In genomic region chr2:119266091-119266589, GRCh38 we compare ENCODE assay signal across 25 cellular contexts.
"Had no signal": no experiment of that assay in that cellular context is flagged by ENCODE, and none has a peak within 500 bp of the region (broad histone marks: within the 10 kb centered on the region; RNA-seq: fewer than 3 reads in every experiment).

No MANE protein-coding gene starts in this region.

- DNase-seq: activated CD4-positive, alpha-beta memory T cell treated with anti-CD3 and anti-CD28 coated beads for 36 hours; activated CD4-positive, alpha-beta T cell treated with anti-CD3 and anti-CD28 coated beads for 36 hours; activated CD4-positive, alpha-beta T cell treated with anti-CD3 and anti-CD28 coated beads, Interleukin-2, amount 10 ng/mL, durations not matched to agents 24 days and 14 days; activated CD4-positive, CD25-positive, alpha-beta regulatory T cell; activated CD4-positive, CD25-positive, alpha-beta regulatory T cell treated with anti-CD3 and anti-CD28 coated beads, Interleukin-2, amount 50 U/mL, for 72 hours; activated CD8-positive, alpha-beta T cell treated with anti-CD3 and anti-CD28 coated beads, Interleukin-2, amount 10 ng/mL, durations not matched to agents 7 days and 5 days; activated gamma-delta T cell; activated naive CD4-positive, alpha-beta T cell; activated naive CD4-positive, alpha-beta T cell treated with anti-CD3 and anti-CD28 coated beads, Interleukin-2, amount 10 ng/mL, durations not matched to agents 7 days and 5 days; activated naive CD8-positive, alpha-beta T cell treated with anti-CD3 and anti-CD28 coated beads, Interleukin-2, amount 10 ng/mL, durations not matched to agents 7 days and 5 days; activated T-cell treated with anti-CD3 and anti-CD28 coated beads for 4 hours; activated T-cell treated with anti-CD3 and anti-CD28 coated beads, Interleukin-2, amount 50 U/mL, for 24 hours; activated T-cell treated with anti-CD3 and anti-CD28 coated beads, Interleukin-2, amount 50 U/mL, for 72 hours; central memory CD4-positive, alpha-beta T cell; cerebellar nuclear complex; colonic mucosa; effector CD8-positive, alpha-beta T cell; foreskin fibroblast; T-helper 2 cell had no signal

- H3K36me3 Mint-ChIP-seq: activated CD4-positive, alpha-beta memory T cell treated with anti-CD3 and anti-CD28 coated beads for 36 hours; activated naive CD4-positive, alpha-beta T cell treated with anti-CD3 and anti-CD28 coated beads, Interleukin-2, amount 10 ng/mL, durations not matched to agents 7 days and 5 days; activated naive CD4-positive, alpha-beta T cell treated with anti-CD3 and anti-CD28 coated beads, Interleukin-2, amount 50 U/mL, for 72 hours; activated naive CD8-positive, alpha-beta T cell treated with anti-CD3 and anti-CD28 coated beads, Interleukin-2, amount 10 ng/mL, durations not matched to agents 7 days and 5 days; brain had no signal

- H3K4me3 ChIP-seq: ascending aorta, breast epithelium, cardiac muscle cell, colonic mucosa had no signal

- ATAC-seq: activated CD4-positive, alpha-beta T cell treated with anti-CD3 and anti-CD28 coated beads for 36 hours; activated CD8-positive, alpha-beta T cell treated with anti-CD3 and anti-CD28 coated beads, Interleukin-2, amount 10 ng/mL, durations not matched to agents 7 days and 5 days; activated naive CD4-positive, alpha-beta T cell treated with anti-CD3 and anti-CD28 coated beads, Interleukin-2, amount 50 U/mL, for 72 hours; activated T-cell treated with anti-CD3 and anti-CD28 coated beads, Interleukin-2, amount 50 U/mL, for 72 hours; esophagus mucosa had no signal

- H3K4me1 Mint-ChIP-seq: activated CD4-positive, alpha-beta T cell treated with anti-CD3 and anti-CD28 coated beads for 36 hours; activated CD4-positive, alpha-beta T cell treated with anti-CD3 and anti-CD28 coated beads, Interleukin-2, amount 10 ng/mL, durations not matched to agents 24 days and 14 days; activated naive CD4-positive, alpha-beta T cell treated with anti-CD3 and anti-CD28 coated beads, Interleukin-2, amount 10 ng/mL, durations not matched to agents 7 days and 5 days; activated naive CD8-positive, alpha-beta T cell treated with anti-CD3 and anti-CD28 coated beads, Interleukin-2, amount 10 ng/mL, durations not matched to agents 7 days and 5 days had no signal

- H3K4me1 ChIP-seq: ascending aorta, breast epithelium, colonic mucosa had no signal

- H3K4me3 Mint-ChIP-seq: activated CD4-positive, alpha-beta memory T cell treated with anti-CD3 and anti-CD28 coated beads for 36 hours; activated CD4-positive, alpha-beta T cell treated with anti-CD3 and anti-CD28 coated beads for 36 hours; activated CD4-positive, alpha-beta T cell treated with anti-CD3 and anti-CD28 coated beads, Interleukin-2, amount 10 ng/mL, durations not matched to agents 24 days and 14 days; activated CD8-positive, alpha-beta T cell treated with anti-CD3 and anti-CD28 coated beads, Interleukin-2, amount 10 ng/mL, durations not matched to agents 7 days and 5 days; activated naive CD4-positive, alpha-beta T cell treated with anti-CD3 and anti-CD28 coated beads, Interleukin-2, amount 10 ng/mL, durations not matched to agents 7 days and 5 days; activated naive CD8-positive, alpha-beta T cell treated with anti-CD3 and anti-CD28 coated beads, Interleukin-2, amount 10 ng/mL, durations not matched to agents 7 days and 5 days; activated T-cell treated with anti-CD3 and anti-CD28 coated beads, Interleukin-2, amount 50 U/mL, for 24 hours; activated T-cell treated with anti-CD3 and anti-CD28 coated beads, Interleukin-2, amount 50 U/mL, for 72 hours; brain had no signal

- H3K9me3 ChIP-seq: ascending aorta, breast epithelium, colonic mucosa had no signal

- H3K27me3 Mint-ChIP-seq: activated CD4-positive, alpha-beta T cell treated with anti-CD3 and anti-CD28 coated beads for 36 hours had no signal

- H3K27me3 ChIP-seq: ascending aorta, breast epithelium, cardiac muscle cell, colonic mucosa had no signal

- H3K9me3 Mint-ChIP-seq: activated CD4-positive, alpha-beta memory T cell treated with anti-CD3 and anti-CD28 coated beads for 36 hours; activated CD4-positive, alpha-beta T cell treated with anti-CD3 and anti-CD28 coated beads, Interleukin-2, amount 10 ng/mL, durations not matched to agents 24 days and 14 days; activated naive CD4-positive, alpha-beta T cell treated with anti-CD3 and anti-CD28 coated beads, Interleukin-2, amount 10 ng/mL, durations not matched to agents 7 days and 5 days; activated naive CD4-positive, alpha-beta T cell treated with anti-CD3 and anti-CD28 coated beads, Interleukin-2, amount 50 U/mL, for 72 hours; activated naive CD8-positive, alpha-beta T cell treated with anti-CD3 and anti-CD28 coated beads, Interleukin-2, amount 10 ng/mL, durations not matched to agents 7 days and 5 days; activated T-cell treated with anti-CD3 and anti-CD28 coated beads, Interleukin-2, amount 50 U/mL, for 24 hours had no signal

- H3K27ac ChIP-seq: ascending aorta, breast epithelium, cardiac muscle cell, colonic mucosa had no signal

- H3K36me3 ChIP-seq: breast epithelium, cardiac muscle cell, colonic mucosa had no signal

- H3K27ac Mint-ChIP-seq: activated CD4-positive, alpha-beta memory T cell treated with anti-CD3 and anti-CD28 coated beads for 36 hours; activated CD4-positive, alpha-beta T cell treated with anti-CD3 and anti-CD28 coated beads for 36 hours; activated CD4-positive, alpha-beta T cell treated with anti-CD3 and anti-CD28 coated beads, Interleukin-2, amount 10 ng/mL, durations not matched to agents 24 days and 14 days; activated CD8-positive, alpha-beta T cell treated with anti-CD3 and anti-CD28 coated beads, Interleukin-2, amount 10 ng/mL, durations not matched to agents 7 days and 5 days; activated naive CD4-positive, alpha-beta T cell treated with anti-CD3 and anti-CD28 coated beads, Interleukin-2, amount 10 ng/mL, durations not matched to agents 7 days and 5 days; activated naive CD8-positive, alpha-beta T cell treated with anti-CD3 and anti-CD28 coated beads, Interleukin-2, amount 10 ng/mL, durations not matched to agents 7 days and 5 days; activated T-cell treated with anti-CD3 and anti-CD28 coated beads, Interleukin-2, amount 50 U/mL, for 24 hours; activated T-cell treated with anti-CD3 and anti-CD28 coated beads, Interleukin-2, amount 50 U/mL, for 72 hours; brain had no signal
